Comparison of ENCODE assay signal across 19 cellular contexts in the genomic region with DNA sequence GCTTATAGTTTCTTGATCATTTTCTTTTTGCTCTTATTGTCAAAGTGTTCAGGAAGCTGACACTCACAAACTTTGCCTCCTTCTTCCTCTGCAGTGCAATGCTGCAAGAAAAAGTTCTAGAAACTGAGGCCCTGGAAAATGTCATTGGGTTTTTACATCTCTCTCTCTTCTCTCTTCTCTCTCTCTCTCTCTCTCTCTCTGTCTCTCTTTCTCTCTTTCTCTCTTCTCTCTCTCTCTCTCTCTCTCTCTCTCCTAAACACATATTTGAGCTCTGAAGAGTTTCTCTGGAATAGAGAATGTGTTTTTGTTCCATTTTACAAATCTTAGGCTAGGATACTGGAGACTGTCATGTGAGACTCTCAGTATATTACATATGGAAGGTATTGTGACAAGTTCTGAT. TPM values are rescaled to one million over a fixed set of nuclear protein-coding genes. Genes with fewer than 3 reads are reported as not detected.
DNase-seq lines count a peak whose midpoint lies in the region; ATAC-seq and TF ChIP-seq lines count a peak whose summit lies in the region.
"Had no signal": no experiment of that assay in that cellular context is flagged by ENCODE, and none has a peak within 500 bp of the region (broad histone marks: within the 10 kb centered on the region; RNA-seq: fewer than 3 reads in every experiment).

No MANE protein-coding gene starts in this region.

- H3K9ac ChIP-seq in Loucy (ENCODE audit: low read depth, low read length, poor library complexity, severe bottlenecking), result no peak overlapping the region
- H3K9ac ChIP-seq: BLaER1 had no signal

- peaks cover 4% of the 10 kb centered on the region for H3K4me1 ChIP-seq in Loucy (ENCODE audit: insufficient read depth, low read length, poor library complexity, severe bottlenecking)
- peaks cover 0 to 63% of the 10 kb centered on the region in 2 donors for H3K4me1 ChIP-seq in muscle layer of duodenum (ENCODE audit: control insufficient read depth in 1 of 2, insufficient read depth in 2 of 2, low read length in 2 of 2)
- peaks cover 37% of the 10 kb centered on the region for H3K4me1 ChIP-seq in suprapubic skin
- H3K4me1 ChIP-seq: BLaER1, prostate gland had no signal

- peaks cover 47% of the 10 kb centered on the region for H3K4me1 Mint-ChIP-seq in chondrocyte (ENCODE audit: low read depth)

- H3K27me3 Mint-ChIP-seq in chondrocyte (ENCODE audit: low read depth), result no peaks in the 10 kb centered on the region

- H3K36me3 ChIP-seq in Loucy (ENCODE audit: insufficient read depth, low read length) (no peaks in the 10 kb centered on the region), muscle layer of duodenum (ENCODE audit: control insufficient read depth in 1 of 2, insufficient read depth in 2 of 2, low read length in 2 of 2) (no peaks in the 10 kb centered on the region), suprapubic skin (no peaks in the 10 kb centered on the region)
- H3K36me3 ChIP-seq: BLaER1, prostate gland had no signal

- TF ChIP-seq CTCF in Loucy (conservative IDR thresholded peaks at IDR 0.05; ENCODE audit: low read length) (no peak), chondrocyte (IDR thresholded peaks at IDR 0.05) (no peak), suprapubic skin (IDR thresholded peaks at IDR 0.05) (no peak)

- peak overlapping the region; percentile 89 for H2AFZ ChIP-seq in Loucy (ENCODE audit: low read length)

- H4K20me1 ChIP-seq in Loucy (ENCODE audit: insufficient read depth, low read length, poor library complexity, severe bottlenecking), result no peaks in the 10 kb centered on the region
- H4K20me1 ChIP-seq: BLaER1 had no signal

- no peaks in the 10 kb centered on the region for H3K36me3 Mint-ChIP-seq in chondrocyte (ENCODE audit: low read depth)

- H3K4me3 Mint-ChIP-seq in chondrocyte (ENCODE audit: unreplicated experiment), result no peak overlapping the region
- H3K4me3 Mint-ChIP-seq: H9 had no signal

- H3F3A ChIP-seq in Loucy (ENCODE audit: low read depth), result no peaks in the 10 kb centered on the region

- H3K79me2 ChIP-seq in Loucy (ENCODE audit: insufficient read depth, low read length), result no peaks in the 10 kb centered on the region

- no peaks in the 10 kb centered on the region for H3K9me3 Mint-ChIP-seq in chondrocyte (ENCODE audit: low read depth)
- H3K9me3 Mint-ChIP-seq: H9 had no signal

- H3K9me3 ChIP-seq in Loucy (ENCODE audit: insufficient read depth, low read depth, low read length) (no peaks in the 10 kb centered on the region), muscle layer of duodenum (ENCODE audit: control insufficient read depth in 1 of 2, low read length in 2 of 2) (no peaks in the 10 kb centered on the region), suprapubic skin (no peaks in the 10 kb centered on the region)
- H3K9me3 ChIP-seq: BLaER1, prostate gland had no signal

- no peaks in the 10 kb centered on the region for H3K27me3 ChIP-seq in Loucy (ENCODE audit: insufficient read depth, low read length, poor library complexity, severe bottlenecking)
- no peaks in the 10 kb centered on the region for H3K27me3 ChIP-seq in muscle layer of duodenum (ENCODE audit: low read depth, low read length)
- no peaks in the 10 kb centered on the region for H3K27me3 ChIP-seq in suprapubic skin
- H3K27me3 ChIP-seq: BLaER1 had no signal

- H3K4me3 ChIP-seq in Loucy (ENCODE audit: low read length, poor library complexity, severe bottlenecking) (no peak overlapping the region), muscle layer of duodenum (ENCODE audit: low read depth in 1 of 2, low read length in 2 of 2) (no peak overlapping the region), suprapubic skin (no peak overlapping the region)
- H3K4me3 ChIP-seq: BLaER1, prostate gland had no signal

- H3K27ac ChIP-seq in muscle layer of duodenum (ENCODE audit: low read length) (peak overlapping the region; percentile 68), suprapubic skin (peak overlapping the region; percentile 60)
- H3K27ac ChIP-seq: BLaER1 had no signal

- no peak overlapping the region for H3K4me2 ChIP-seq in Loucy (ENCODE audit: low read depth, low read length, poor library complexity, severe bottlenecking)
- H3K4me2 ChIP-seq: BLaER1 had no signal

- peak overlapping the region; percentile 87 for H3K27ac Mint-ChIP-seq in chondrocyte (ENCODE audit: unreplicated experiment)
- H3K27ac Mint-ChIP-seq: H9 had no signal

- DNase-seq in chondrocyte (ENCODE audit: low spot score) (no peak), suprapubic skin (ENCODE audit: low spot score in 2 of 2) (no peak), AML-193 (lab: John Stamatoyannopoulos, UW) (no peak), medulla oblongata (ENCODE audit: extremely low spot score) (no peak), LoVo (ENCODE audit: low spot score) (no peak)
- DNase-seq: activated CD4-positive, alpha-beta T cell treated with anti-CD3 and anti-CD28 coated beads for 48 hours; activated naive CD4-positive, alpha-beta T cell treated with anti-CD3 and anti-CD28 coated beads, Interleukin-2, amount 50 U/mL, for 16 hours; effector CD4-positive, alpha-beta T cell; GDM1; H9; hypothalamus; MM.1S; NCI-H1930; NCI-H446 treated with DMSO at 0.1 percent for 48 hours had no signal

- ATAC-seq in HG02763 (IDR thresholded peaks at IDR 0.05; ENCODE audit: unreplicated experiment), result no peak

- H3K9me2 ChIP-seq in Loucy (replicated peaks; ENCODE audit: low read depth, low read length), result no peaks in the 10 kb centered on the region

- TF ChIP-seq EP300 in suprapubic skin (IDR thresholded peaks at IDR 0.05), result no peak

- TF ChIP-seq POLR2A in suprapubic skin (IDR thresholded peaks at IDR 0.05), result no peak

RNA-seq across cellular contexts. Expression of gene EHBP1, which starts 41.6 kb away (rescaled TPM):
- 44.8 to 54.9 TPM (median 48.6 TPM) in 3 replicates for total RNA-seq in chondrocyte
- total RNA-seq in suprapubic skin, result 100 to 1,000 TPM in 1 of 4 donors, 10 to 100 TPM in 3; 42.9 to 116 (median 58.3) TPM
